8 cellular contexts compared by ENCODE assay signal in genomic region chr11:65314501-65315203, GRCh38. TPM values are rescaled to one million over a fixed set of nuclear protein-coding genes. Genes with fewer than 3 reads are reported as not detected.
DNase-seq lines count a peak whose midpoint lies in the region; ATAC-seq and TF ChIP-seq lines count a peak whose summit lies in the region.

TSS of gene CDC42EP2 (plus strand) at chr11:65314866. CDS start at chr11:65320899, 6,033 bp downstream.

- no peak for TF ChIP-seq EP300 in ovary (IDR thresholded peaks at IDR 0.05)

- peaks cover 5 to 6% (median 5%) of the 10 kb centered on the region in 3 donors for H3K4me1 Mint-ChIP-seq in IgD-negative memory B cell
- H3K4me1 Mint-ChIP-seq in activated naive CD8-positive, alpha-beta T cell treated with anti-CD3 and anti-CD28 coated beads for 36 hours = peaks cover 2% of the 10 kb centered on the region

- WGBS in ovary, 3 donors = 0 to 1% (median 0%) methylated on average over 51 to 74 of the region's 74 CpGs

- peaks cover 15% of the 10 kb centered on the region for H3K4me1 ChIP-seq in ovary (ENCODE audit: insufficient read depth)
- peaks cover 0 to 27% of the 10 kb centered on the region in 2 donors for H3K4me1 ChIP-seq in thoracic aorta (ENCODE audit: control insufficient read depth in 1 of 2, low read depth in 2 of 2)

- H3K27me3 Mint-ChIP-seq in IgD-negative memory B cell = peaks cover 7% of the 10 kb centered on the region
- H3K27me3 Mint-ChIP-seq in activated naive CD8-positive, alpha-beta T cell treated with anti-CD3 and anti-CD28 coated beads for 36 hours = peaks cover 13% of the 10 kb centered on the region

- H3K4me3 ChIP-seq in ovary (peak within 1 kb of the TSS; percentile 96), thoracic aorta (peak within 1 kb of the TSS; percentile 99)

- peak; percentile 82 for TF ChIP-seq POLR2A in ovary (IDR thresholded peaks at IDR 0.05)

- H3K27ac ChIP-seq in ovary (peak within 1 kb of the TSS; percentile 25 to 84), thoracic aorta (peak within 1 kb of the TSS; percentile 81)

- in situ Hi-C loops in Caki2 (cut with HindIII; ENCODE audit: low pct_unique_long_range_greater_than_20kb, low sequenced_read_pairs) = no loop called here

- H3K27ac Mint-ChIP-seq in IgD-negative memory B cell = peak within 1 kb of the TSS in 2 of 3 donors; percentile 56 to 66
- H3K27ac Mint-ChIP-seq in activated naive CD8-positive, alpha-beta T cell treated with anti-CD3 and anti-CD28 coated beads for 36 hours = no peak within 1 kb of the TSS

- H3K36me3 ChIP-seq in ovary (no peaks in the 10 kb centered on the region), thoracic aorta (no peaks in the 10 kb centered on the region)

- H3K36me3 Mint-ChIP-seq in IgD-negative memory B cell = no peaks in the 10 kb centered on the region
- no peaks in the 10 kb centered on the region for H3K36me3 Mint-ChIP-seq in activated naive CD8-positive, alpha-beta T cell treated with anti-CD3 and anti-CD28 coated beads for 36 hours

- TF ChIP-seq CTCF in ovary (IDR thresholded peaks at IDR 0.05) = peak in 2 of 3 donors; percentile 26 to 36
- no peak for TF ChIP-seq CTCF in thoracic aorta (IDR thresholded peaks at IDR 0.05)

- ATAC-seq in GM21390 (IDR thresholded peaks at IDR 0.05; ENCODE audit: unreplicated experiment) (peak; percentile 78), SK-N-SH treated with all-trans-retinoic acid at 6 μM for 48 hours (peak; percentile 91), Right ventricle myocardium inferior (peak; percentile 92), thoracic aorta (ENCODE audit: insufficient number of reproducible peaks, low FRiP score, low read depth) (peak; percentile 59)

- no peaks in the 10 kb centered on the region for H3K27me3 ChIP-seq in ovary
- no peaks in the 10 kb centered on the region for H3K27me3 ChIP-seq in thoracic aorta (replicated peaks; ENCODE audit: insufficient read depth)

- H3K9me3 ChIP-seq in ovary (no peaks in the 10 kb centered on the region), thoracic aorta (no peaks in the 10 kb centered on the region)

- H3K9me3 Mint-ChIP-seq in IgD-negative memory B cell = no peaks in the 10 kb centered on the region
- H3K9me3 Mint-ChIP-seq in activated naive CD8-positive, alpha-beta T cell treated with anti-CD3 and anti-CD28 coated beads for 36 hours = no peaks in the 10 kb centered on the region

- H3K4me3 Mint-ChIP-seq in IgD-negative memory B cell = peak within 1 kb of the TSS; percentile 80 to 90 (median 86)
- peak within 1 kb of the TSS; percentile 72 for H3K4me3 Mint-ChIP-seq in activated naive CD8-positive, alpha-beta T cell treated with anti-CD3 and anti-CD28 coated beads for 36 hours

- DNase-seq in Caki2 (ENCODE audit: low read depth) (peak; percentile 69), Right ventricle myocardium inferior (ENCODE audit: missing footprints) (peak; percentile 94), ovary (peak; percentile 87 to 94 (median 90)), thoracic aorta (ENCODE audit: low spot score) (no peak)
- DNase-seq in activated naive CD8-positive, alpha-beta T cell treated with anti-CD3 and anti-CD28 coated beads for 36 hours = peak; percentile 78

- intact Hi-C loops in Right ventricle myocardium inferior (cut with DNase I) = loop anchor here (1.0 to 2.0 kb wide), 3 partner anchors 16 to 39 kb away; no protein-coding TSS in a partner anchor
- intact Hi-C loops in ovary (cut with DNase I) = loop anchor here in 3 of 4 donors (2.0 kb wide), 2 partner anchors 20 to 40 kb away; no protein-coding TSS in a partner anchor

TF ChIP-seq in SK-N-SH treated with all-trans-retinoic acid at 6 μM for 48 hours, 23 proteins besides CTCF, POLR2A, EP300 and RAD21:
- no peak for TF ChIP-seq ISL1 (CRISPR knock-in tag; IDR thresholded peaks at IDR 0.05)
- TF ChIP-seq ZFP30 (CRISPR knock-in tag; IDR thresholded peaks at IDR 0.05) = no peak
- TF ChIP-seq TSHZ2 (CRISPR knock-in tag; IDR thresholded peaks at IDR 0.05) = no peak
- TF ChIP-seq ZNF8 (CRISPR knock-in tag; IDR thresholded peaks at IDR 0.05) = no peak
- TF ChIP-seq RARB (CRISPR knock-in tag; IDR thresholded peaks at IDR 0.05) = no peak
- no peak for TF ChIP-seq ZFP3 (CRISPR knock-in tag; IDR thresholded peaks at IDR 0.05)
- no peak for TF ChIP-seq CSRNP3 (CRISPR knock-in tag; IDR thresholded peaks at IDR 0.05)
- no peak for TF ChIP-seq TOX (CRISPR knock-in tag; IDR thresholded peaks at IDR 0.05; ENCODE audit: borderline replicate concordance)
- no peak for TF ChIP-seq ZNF70 (CRISPR knock-in tag; IDR thresholded peaks at IDR 0.05)
- no peak for TF ChIP-seq ZNF565 (CRISPR knock-in tag; conservative IDR thresholded peaks at IDR 0.05; ENCODE audit: low read depth)
- TF ChIP-seq BACH2 (CRISPR knock-in tag; IDR thresholded peaks at IDR 0.05; ENCODE audit: borderline replicate concordance) = no peak
- TF ChIP-seq PPARA (CRISPR knock-in tag; IDR thresholded peaks at IDR 0.05; ENCODE audit: borderline replicate concordance) = no peak
- no peak for TF ChIP-seq OSR1 (CRISPR knock-in tag; IDR thresholded peaks at IDR 0.05)
- TF ChIP-seq CSDC2 (CRISPR knock-in tag; IDR thresholded peaks at IDR 0.05) = no peak
- TF ChIP-seq SNAI2 (CRISPR knock-in tag; IDR thresholded peaks at IDR 0.05) = no peak
- no peak for TF ChIP-seq ARNTL (CRISPR knock-in tag; IDR thresholded peaks at IDR 0.05; ENCODE audit: borderline replicate concordance, low read depth)
- no peak for TF ChIP-seq POU6F1 (CRISPR knock-in tag; IDR thresholded peaks at IDR 0.05; ENCODE audit: borderline replicate concordance, low read depth)
- no peak for TF ChIP-seq ESRRG (CRISPR knock-in tag; IDR thresholded peaks at IDR 0.05)
- no peak for TF ChIP-seq GLIS3 (CRISPR knock-in tag; IDR thresholded peaks at IDR 0.05)
- TF ChIP-seq TCF4 (CRISPR knock-in tag; IDR thresholded peaks at IDR 0.05; ENCODE audit: borderline replicate concordance) = no peak
TF ChIP-seq in SK-N-SH treated with all-trans-retinoic acid at 6 μM for 48 hours: peak in this region for 0.

RNA-seq across cellular contexts. Expression of gene CDC42EP2, which starts in this region (rescaled TPM):
- total RNA-seq in Caki2 (2014; rRNA removed; shearing (Covaris generic); ENCODE audit: low replicate concordance) = 4.6 TPM in 1 of 2 replicates, not detected in the other
- polyA plus RNA-seq in IgD-negative memory B cell = not detected
- total RNA-seq in activated naive CD8-positive, alpha-beta T cell treated with anti-CD3 and anti-CD28 coated beads for 36 hours = under 1 TPM; 0.18 to 0.54 TPM
- 16.7 TPM for total RNA-seq in Right ventricle myocardium inferior
- 10 to 100 TPM; 13.7 to 46.9 (median 20.1) TPM for total RNA-seq in ovary
- polyA plus RNA-seq in ovary = 1 to 10 TPM in 1 of 2 donors, under 1 TPM in 1; 0.48 to 8.0 TPM
- total RNA-seq in thoracic aorta = 10 to 100 TPM in 1 of 2 donors, 1 to 10 TPM in 1; 8.5 to 18.7 TPM

Comparison
In these comparisons a context has a peak if more than half of its experiments do, and no peak if none do; other contexts are left out.
1. Peak in DNase-seq in activated naive CD8-positive, alpha-beta T cell treated with anti-CD3 and anti-CD28 coated beads for 36 hours; RNA of the gene not detected or under 1 TPM.